ENCODE assay signal across 1 cellular context in the genomic region with DNA sequence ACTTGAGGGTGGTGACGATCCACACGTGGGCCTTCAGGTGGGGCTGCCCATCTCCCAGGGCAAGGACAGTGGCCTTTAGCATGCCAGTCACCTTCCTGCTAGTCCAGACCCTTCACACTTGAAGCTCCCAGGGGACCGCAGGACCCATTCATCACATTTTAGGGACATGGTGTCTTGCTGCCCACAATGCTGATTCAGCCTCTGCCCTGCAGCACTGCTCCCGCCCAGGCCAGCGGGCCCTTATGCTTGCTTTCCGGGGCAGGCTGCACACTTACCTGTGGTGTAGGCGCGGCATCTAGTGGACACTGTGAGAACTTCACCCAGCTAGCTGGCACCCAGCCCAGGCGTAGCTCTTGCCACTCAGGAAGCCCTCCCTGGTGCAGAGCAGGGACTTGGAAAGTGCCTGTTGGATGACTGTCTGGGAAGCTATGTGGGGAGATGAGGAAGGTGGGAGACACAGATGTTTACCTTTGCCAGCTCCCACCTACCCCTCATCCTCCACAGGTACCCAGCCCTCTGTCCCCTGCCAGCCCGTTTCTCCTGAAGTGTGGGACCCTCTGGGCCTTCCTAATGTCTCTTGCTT.
A peak's percentile ranks its signal among the peaks of the same experiment; 100 is the strongest.
TF ChIP-seq lines count a peak whose summit lies in the region.

No MANE protein-coding gene starts in this region.

TF ChIP-seq in HepG2, 621 proteins besides CTCF, POLR2A, EP300 and RAD21 (continued from another document):
- TF ChIP-seq, protein P1, sequence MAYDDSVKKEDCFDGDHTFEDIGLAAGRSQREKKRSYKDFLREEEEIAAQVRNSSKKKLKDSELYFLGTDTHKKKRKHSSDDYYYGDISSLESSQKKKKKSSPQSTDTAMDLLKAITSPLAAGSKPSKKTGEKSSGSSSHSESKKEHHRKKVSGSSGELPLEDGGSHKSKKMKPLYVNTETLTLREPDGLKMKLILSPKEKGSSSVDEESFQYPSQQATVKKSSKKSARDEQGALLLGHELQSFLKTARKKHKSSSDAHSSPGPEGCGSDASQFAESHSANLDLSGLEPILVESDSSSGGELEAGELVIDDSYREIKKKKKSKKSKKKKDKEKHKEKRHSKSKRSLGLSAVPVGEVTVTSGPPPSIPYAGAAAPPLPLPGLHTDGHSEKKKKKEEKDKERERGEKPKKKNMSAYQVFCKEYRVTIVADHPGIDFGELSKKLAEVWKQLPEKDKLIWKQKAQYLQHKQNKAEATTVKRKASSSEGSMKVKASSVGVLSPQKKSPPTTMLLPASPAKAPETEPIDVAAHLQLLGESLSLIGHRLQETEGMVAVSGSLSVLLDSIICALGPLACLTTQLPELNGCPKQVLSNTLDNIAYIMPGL (CRISPR knock-in tag; IDR thresholded peaks at IDR 0.05; ENCODE audit: borderline replicate concordance in 1 of 2, low read depth in 1 of 2) = peak in 1 of 2 experiments; percentile 82; a peak in 2 of 4 replicates
- TF ChIP-seq PITX1 (CRISPR knock-in tag; IDR thresholded peaks at IDR 0.05) (peak; percentile 52; the same call in 1 of the 2 replicates), ZNF274 (CRISPR knock-in tag; IDR thresholded peaks at IDR 0.05) (peak; percentile 24; the same call in 1 of the 2 replicates), MYC (CRISPR knock-in tag; IDR thresholded peaks at IDR 0.05; ENCODE audit: borderline replicate concordance) (no peak), MAFK (conservative IDR thresholded peaks at IDR 0.05 in 1 of 2, IDR thresholded peaks at IDR 0.05 in 1 of 2; ENCODE audit: low read length in 2 of 2) (peak; percentile 46 to 51; a peak in 3 of 4 replicates), ZNF772 (CRISPR knock-in tag; IDR thresholded peaks at IDR 0.05) (0 out of 2 replicates have a peak, but pooled peaks have one; percentile 35), MEIS1 (CRISPR knock-in tag; IDR thresholded peaks at IDR 0.05; ENCODE audit: borderline replicate concordance) (peak; percentile 66; the same call in 1 of the 2 replicates), SMAD9 (CRISPR knock-in tag; IDR thresholded peaks at IDR 0.05) (no peak), MED1 (CRISPR knock-in tag; IDR thresholded peaks at IDR 0.05) (peak; percentile 35; the same call in 1 of the 2 replicates), HOXD1 (CRISPR knock-in tag; IDR thresholded peaks at IDR 0.05) (no peak), PPARG (CRISPR knock-in tag; conservative IDR thresholded peaks at IDR 0.05) (peak; percentile 44; the same call in 1 of the 2 replicates), NCOA2 (CRISPR knock-in tag; IDR thresholded peaks at IDR 0.05) (0 out of 2 replicates have a peak, but pooled peaks have one; percentile 19), ZNF282 (IDR thresholded peaks at IDR 0.05; ENCODE audit: partially characterized antibody) (no peak), NONO (IDR thresholded peaks at IDR 0.05) (no peak), NONO (CRISPR knock-in tag; conservative IDR thresholded peaks at IDR 0.05) (0 out of 2 replicates have a peak, but pooled peaks have one; percentile 46), ETV5 (CRISPR knock-in tag; IDR thresholded peaks at IDR 0.05; ENCODE audit: borderline replicate concordance) (peak; percentile 54; the same call in 1 of the 2 replicates)
- TF ChIP-seq, protein P2, sequence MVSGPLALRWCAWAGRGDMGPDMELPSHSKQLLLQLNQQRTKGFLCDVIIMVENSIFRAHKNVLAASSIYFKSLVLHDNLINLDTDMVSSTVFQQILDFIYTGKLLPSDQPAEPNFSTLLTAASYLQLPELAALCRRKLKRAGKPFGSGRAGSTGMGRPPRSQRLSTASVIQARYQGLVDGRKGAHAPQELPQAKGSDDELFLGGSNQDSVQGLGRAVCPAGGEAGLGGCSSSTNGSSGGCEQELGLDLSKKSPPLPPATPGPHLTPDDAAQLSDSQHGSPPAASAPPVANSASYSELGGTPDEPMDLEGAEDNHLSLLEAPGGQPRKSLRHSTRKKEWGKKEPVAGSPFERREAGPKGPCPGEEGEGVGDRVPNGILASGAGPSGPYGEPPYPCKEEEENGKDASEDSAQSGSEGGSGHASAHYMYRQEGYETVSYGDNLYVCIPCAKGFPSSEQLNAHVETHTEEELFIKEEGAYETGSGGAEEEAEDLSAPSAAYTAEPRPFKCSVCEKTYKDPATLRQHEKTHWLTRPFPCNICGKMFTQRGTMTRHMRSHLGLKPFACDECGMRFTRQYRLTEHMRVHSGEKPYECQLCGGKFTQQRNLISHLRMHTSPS (CRISPR knock-in tag; IDR thresholded peaks at IDR 0.05; ENCODE audit: low read depth) = peak; percentile 34; the same call in 1 of the 2 replicates
- TF ChIP-seq, protein P3, sequence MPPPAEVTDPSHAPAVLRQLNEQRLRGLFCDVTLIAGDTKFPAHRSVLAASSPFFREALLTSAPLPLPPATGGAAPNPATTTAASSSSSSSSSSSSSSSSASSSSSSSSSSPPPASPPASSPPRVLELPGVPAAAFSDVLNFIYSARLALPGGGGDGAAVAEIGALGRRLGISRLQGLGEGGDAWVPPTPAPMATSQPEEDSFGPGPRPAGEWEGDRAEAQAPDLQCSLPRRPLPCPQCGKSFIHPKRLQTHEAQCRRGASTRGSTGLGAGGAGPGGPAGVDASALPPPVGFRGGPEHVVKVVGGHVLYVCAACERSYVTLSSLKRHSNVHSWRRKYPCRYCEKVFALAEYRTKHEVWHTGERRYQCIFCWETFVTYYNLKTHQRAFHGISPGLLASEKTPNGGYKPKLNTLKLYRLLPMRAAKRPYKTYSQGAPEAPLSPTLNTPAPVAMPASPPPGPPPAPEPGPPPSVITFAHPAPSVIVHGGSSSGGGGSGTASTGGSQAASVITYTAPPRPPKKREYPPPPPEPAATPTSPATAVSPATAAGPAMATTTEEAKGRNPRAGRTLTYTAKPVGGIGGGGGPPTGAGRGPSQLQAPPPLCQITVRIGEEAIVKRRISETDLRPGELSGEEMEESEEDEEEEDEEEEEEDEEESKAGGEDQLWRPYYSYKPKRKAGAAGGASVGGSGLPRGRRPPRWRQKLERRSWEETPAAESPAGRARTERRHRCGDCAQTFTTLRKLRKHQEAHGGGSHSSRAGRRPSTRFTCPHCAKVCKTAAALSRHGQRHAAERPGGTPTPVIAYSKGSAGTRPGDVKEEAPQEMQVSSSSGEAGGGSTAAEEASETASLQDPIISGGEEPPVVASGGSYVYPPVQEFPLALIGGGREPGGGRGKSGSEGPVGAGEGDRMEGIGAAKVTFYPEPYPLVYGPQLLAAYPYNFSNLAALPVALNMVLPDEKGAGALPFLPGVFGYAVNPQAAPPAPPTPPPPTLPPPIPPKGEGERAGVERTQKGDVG (CRISPR knock-in tag; IDR thresholded peaks at IDR 0.05; ENCODE audit: borderline replicate concordance) = 0 out of 2 replicates have a peak, but pooled peaks have one; percentile 51
